In genomic region chr12:65493893-65494205, GRCh38 we compare ENCODE assay signal across 21 cellular contexts.
"Had no signal": no experiment of that assay in that cellular context is flagged by ENCODE, and none has a peak within 500 bp of the region (broad histone marks: within the 10 kb centered on the region; RNA-seq: fewer than 3 reads in every experiment).

No MANE protein-coding gene starts in this region.

- H3K4me3 ChIP-seq: lower lobe of right lung, prostate gland, tibial nerve had no signal

- ATAC-seq: left cardiac atrium had no signal

- H3K9me3 ChIP-seq: lower lobe of right lung, prostate gland, tibial nerve had no signal

- H3K4me1 ChIP-seq: prostate gland had no signal

- H3K36me3 ChIP-seq: brain microvascular endothelial cell, lower lobe of right lung, prostate gland, tibial nerve had no signal

- H3K27ac ChIP-seq: brain microvascular endothelial cell, lower lobe of right lung, prostate gland, tibial nerve had no signal

- FAIRE-seq: small intestine had no signal

- H3K27me3 Mint-ChIP-seq: naive B cell had no signal

- H3K4me1 Mint-ChIP-seq: activated CD4-positive, alpha-beta T cell treated with anti-CD3 and anti-CD28 coated beads, Interleukin-2, amount 10 ng/mL, durations not matched to agents 24 days and 14 days; central memory CD8-positive, alpha-beta T cell; naive B cell had no signal

- H3K27ac Mint-ChIP-seq: activated CD4-positive, alpha-beta T cell treated with anti-CD3 and anti-CD28 coated beads, Interleukin-2, amount 10 ng/mL, durations not matched to agents 24 days and 14 days; activated naive CD8-positive, alpha-beta T cell; naive B cell; T-helper 2 cell treated with Interferon-gamma antibody and Interleukin-4, amounts not matched to agents 5 μg/mL and 100 μg/mL, for 36 hours had no signal

- H3K36me3 Mint-ChIP-seq: activated naive CD8-positive, alpha-beta T cell; naive B cell had no signal

- H3K4me3 Mint-ChIP-seq: activated CD4-positive, alpha-beta T cell treated with anti-CD3 and anti-CD28 coated beads, Interleukin-2, amount 10 ng/mL, durations not matched to agents 24 days and 14 days; activated naive CD8-positive, alpha-beta T cell; central memory CD8-positive, alpha-beta T cell; T-helper 2 cell treated with Interferon-gamma antibody and Interleukin-4, amounts not matched to agents 5 μg/mL and 100 μg/mL, for 36 hours had no signal

- DNase-seq: activated CD4-positive, alpha-beta T cell treated with anti-CD3 and anti-CD28 coated beads, Interleukin-2, amount 10 ng/mL, durations not matched to agents 24 days and 14 days; activated CD4-positive, CD25-positive, alpha-beta regulatory T cell; activated gamma-delta T cell treated with Interleukin-2 at 50 U/mL for 16 hours; brain microvascular endothelial cell; cortex of kidney; effector memory CD4-positive, alpha-beta T cell; glutamatergic neuron; left cardiac atrium; lower lobe of right lung; naive B cell; occipital lobe; stimulated activated CD4-positive, alpha-beta T cell treated with anti-CD3 and anti-CD28 coated beads, Interleukin-4, amount 100 ng/mL, for 4 hours; stimulated activated CD8-positive, alpha-beta memory T cell treated with anti-CD3 and anti-CD28 coated beads, Interleukin-4, amount 100 ng/mL, for 48 hours; stimulated activated naive CD4-positive, alpha-beta T cell treated with Interleukin-2 at 50 U/mL for 16 hours; substantia nigra had no signal

- H3K27me3 ChIP-seq: brain microvascular endothelial cell, tibial nerve had no signal

- H3K9me3 Mint-ChIP-seq: activated CD4-positive, alpha-beta T cell treated with anti-CD3 and anti-CD28 coated beads, Interleukin-2, amount 10 ng/mL, durations not matched to agents 24 days and 14 days; T-helper 2 cell treated with Interferon-gamma antibody and Interleukin-4, amounts not matched to agents 5 μg/mL and 100 μg/mL, for 36 hours had no signal
